In genomic region chr15:72155021-72155621, GRCh38 we compare ENCODE assay signal across 8 cellular contexts. TPM values are rescaled to one million over a fixed set of nuclear protein-coding genes. Genes with fewer than 3 reads are reported as not detected.
DNase-seq lines count a peak whose midpoint lies in the region; ATAC-seq and TF ChIP-seq lines count a peak whose summit lies in the region.

No MANE protein-coding gene starts in this region.

- intact Hi-C loops in Right ventricle myocardium inferior (cut with DNase I) (loop anchor here (5.0 kb wide), 3 partner anchors 38 to 413 kb away; partner anchors contain the start of genes MYO9A and SENP8), cardiac septum (cut with DNase I) (loop anchor here (1.0 to 10.0 kb wide), 3 partner anchors 37 to 403 kb away; partner anchors contain the start of genes MYO9A and SENP8)

- H3K36me3 ChIP-seq in parathyroid adenoma (ENCODE audit: control insufficient read depth, insufficient read depth, low read length): no peaks in the 10 kb centered on the region

- H2AFZ ChIP-seq in parathyroid adenoma: peak overlapping the region; percentile 81

- DNase-seq in Right ventricle myocardium inferior (ENCODE audit: missing footprints) (peak; percentile 88), cardiac septum (ENCODE audit: low spot score) (no peak), SW480 (ENCODE audit: low spot score) (peak; percentile 28), fibroblast of the aortic adventitia (ENCODE audit: low read depth) (peak; percentile 23), NCI-H446 treated with DMSO at 0.1 percent for 48 hours (lab: John Stamatoyannopoulos, UW) (no peak), GOT3 (lab: John Stamatoyannopoulos, UW) (no peak)

- ATAC-seq in Right ventricle myocardium inferior (peak; percentile 77), HG03521 (IDR thresholded peaks at IDR 0.05; ENCODE audit: unreplicated experiment) (no peak)

- peak overlapping the region; percentile 75 for H3K27ac ChIP-seq in parathyroid adenoma

- H3K4me1 ChIP-seq in parathyroid adenoma: peaks cover 6% of the 10 kb centered on the region

- H3K4me3 ChIP-seq in fibroblast of the aortic adventitia (ENCODE audit: low read depth, low read length): peak overlapping the region; percentile 69
- H3K4me3 ChIP-seq in parathyroid adenoma (ENCODE audit: low read depth, low read length): peak overlapping the region; percentile 62

- H3K9me3 ChIP-seq in parathyroid adenoma (ENCODE audit: control insufficient read depth, low read length): no peaks in the 10 kb centered on the region

- H3K9ac ChIP-seq in parathyroid adenoma: no peak overlapping the region

- no peaks in the 10 kb centered on the region for H3K79me2 ChIP-seq in parathyroid adenoma

- H3K4me2 ChIP-seq in parathyroid adenoma (ENCODE audit: low read length): peak overlapping the region; percentile 93

- no peaks in the 10 kb centered on the region for H3K27me3 ChIP-seq in parathyroid adenoma (ENCODE audit: control insufficient read depth, insufficient read depth, low read length)

- no peak for TF ChIP-seq CTCF in fibroblast of the aortic adventitia (IDR thresholded peaks at IDR 0.05; ENCODE audit: insufficient read depth, low read length)
- TF ChIP-seq CTCF in parathyroid adenoma (IDR thresholded peaks at IDR 0.05): no peak

RNA-seq across cellular contexts. Expression of gene SENP8, which starts 36.9 kb away (rescaled TPM):
- 5.9 TPM for total RNA-seq in Right ventricle myocardium inferior
- 4.2 TPM for total RNA-seq in cardiac septum
- 0.98 and 3.8 TPM in 2 replicates for total RNA-seq in fibroblast of the aortic adventitia (ENCODE audit: low replicate concordance)

RNA-seq across cellular contexts. Expression of gene MYO9A, which starts 37.2 kb away (rescaled TPM):
- total RNA-seq in Right ventricle myocardium inferior (27.5 TPM), cardiac septum (31.4 TPM), fibroblast of the aortic adventitia (ENCODE audit: low replicate concordance) (55.9 and 111 TPM in 2 replicates)

RNA-seq across cellular contexts. Expression of gene GRAMD2A, which starts 42.5 kb away (rescaled TPM):
- total RNA-seq in Right ventricle myocardium inferior (not detected), cardiac septum (not detected), fibroblast of the aortic adventitia (ENCODE audit: low replicate concordance) (0.33 and 0.63 TPM in 2 replicates)

Comparison
In these comparisons a context has a peak if more than half of its experiments do, and no peak if none do; other contexts are left out.
1. DNase-seq: peak in Right ventricle myocardium inferior (single experiment), SW480 (single experiment) and fibroblast of the aortic adventitia (single experiment); none in cardiac septum (single experiment), NCI-H446 treated with DMSO at 0.1 percent for 48 hours (single experiment) and GOT3 (single experiment).